17 cellular contexts compared by ENCODE assay signal in the genomic region with DNA sequence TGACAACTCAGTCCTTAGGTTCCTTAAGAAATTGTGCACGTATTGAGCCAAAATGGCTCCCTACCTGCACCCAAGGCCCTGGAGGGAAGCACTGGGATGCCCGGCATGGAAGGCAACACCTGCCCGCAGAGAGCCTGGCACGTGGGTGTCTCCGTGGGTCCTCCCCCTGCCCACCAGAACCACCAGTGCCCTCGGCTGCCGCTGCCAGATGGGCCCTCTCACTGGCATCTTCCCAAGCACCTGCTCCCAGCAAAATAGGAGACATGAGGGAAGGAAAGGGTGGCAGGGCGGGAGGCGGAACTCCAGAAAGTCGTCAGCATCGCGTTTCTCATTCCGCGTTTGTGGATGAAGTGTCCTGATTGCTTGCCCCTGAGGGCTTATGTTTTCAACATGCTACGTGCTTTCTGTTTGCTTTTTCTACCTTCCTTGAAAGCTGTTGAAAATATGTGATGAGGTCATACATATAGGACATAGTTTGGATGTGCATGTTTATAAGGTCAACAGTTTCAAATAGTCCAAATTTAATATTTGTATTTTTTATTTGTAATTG. TPM values are rescaled to one million over a fixed set of nuclear protein-coding genes. Genes with fewer than 3 reads are reported as not detected.
DNase-seq lines count a peak whose midpoint lies in the region; ATAC-seq, FAIRE-seq and TF ChIP-seq lines count a peak whose summit lies in the region.
"Had no signal": no experiment of that assay in that cellular context is flagged by ENCODE, and none has a peak within 500 bp of the region (broad histone marks: within the 10 kb centered on the region; RNA-seq: fewer than 3 reads in every experiment).

No MANE protein-coding gene starts in this region.

- no peaks in the 10 kb centered on the region for H4K20me1 ChIP-seq in HepG2 (ENCODE audit: insufficient read depth, low read length)

- TF ChIP-seq CTCF in HepG2 (CRISPR knock-in tag; IDR thresholded peaks at IDR 0.05) (no peak), right lobe of liver (IDR thresholded peaks at IDR 0.05) (no peak), VCaP (conservative IDR thresholded peaks at IDR 0.05) (no peak), upper lobe of right lung (IDR thresholded peaks at IDR 0.05) (no peak)

- no peak for ATAC-seq in HepG2
- no peak for ATAC-seq in right lobe of liver
- ATAC-seq in upper lobe of right lung, result no peak
- ATAC-seq in GM21576 (IDR thresholded peaks at IDR 0.05; ENCODE audit: unreplicated experiment), result no peak
- ATAC-seq: HCT116 had no signal

- 18% methylated on average over 14 of the region's 15 CpGs for WGBS in HepG2 (ENCODE audit: low lambda C conversion rate)
- WGBS in right lobe of liver (ENCODE audit: insufficient coverage, low coverage, low lambda C conversion rate, missing lambda C conversion rate), result 63% methylated on average over 12 of the region's 15 CpGs

- peaks cover 5 to 16% of the 10 kb centered on the region in 2 donors for H3K4me1 Mint-ChIP-seq in immature natural killer cell

- no TSS peak for BruUV-seq in HepG2 (replicated peaks; lab: Mats Ljungman, UMichigan)

- H3K27me3 ChIP-seq in HepG2 (ENCODE audit: control insufficient read depth in 1 of 2, insufficient read depth in 2 of 2, low read length in 2 of 2) (no peaks in the 10 kb centered on the region; a peak in 1 of 5 replicates), right lobe of liver (peaks cover 0 to 5% of the 10 kb centered on the region in 2 donors), upper lobe of right lung (no peaks in the 10 kb centered on the region)

- no peaks in the 10 kb centered on the region for H3K4me1 ChIP-seq in HepG2 (ENCODE audit: insufficient read depth, low read length)
- no peaks in the 10 kb centered on the region for H3K4me1 ChIP-seq in right lobe of liver
- H3K4me1 ChIP-seq in upper lobe of right lung, result no peaks in the 10 kb centered on the region
- H3K4me1 ChIP-seq: Caco-2 had no signal

- H3K9ac ChIP-seq in HepG2 (ENCODE audit: insufficient read depth, low read depth, low read length), result no peak overlapping the region

- TF ChIP-seq POLR2A in HepG2 (IDR thresholded peaks at IDR 0.05; ENCODE audit: insufficient read depth in 1 of 2, low read depth in 2 of 2, low read length in 2 of 2) (no peak), right lobe of liver (IDR thresholded peaks at IDR 0.05) (no peak)

- TF ChIP-seq RAD21 in HepG2 (CRISPR knock-in tag; IDR thresholded peaks at IDR 0.05), result no peak

- H3K4me2 ChIP-seq in HepG2 (ENCODE audit: low read depth, low read length), result no peak overlapping the region

- POLR2A ChIA-PET in HepG2 (lab: Yijun Ruan, JAX), result no interaction called here

- peaks cover 0 to 25% (median 4%) of the 10 kb centered on the region in 3 donors for H3K27me3 Mint-ChIP-seq in immature natural killer cell (ENCODE audit: low read depth in 3 of 3)

- CTCF ChIA-PET in HepG2 (lab: Yijun Ruan, JAX; ENCODE audit: low intra/inter-chr PET ratio, low total read pairs), result no interaction called here

- H2AFZ ChIP-seq in HepG2 (ENCODE audit: low read length), result no peak overlapping the region

- H3K4me3 Mint-ChIP-seq in immature natural killer cell, result no peak overlapping the region
- H3K4me3 Mint-ChIP-seq: CD8-positive, alpha-beta memory T cell had no signal

- in situ Hi-C loops in HepG2 (cut with HindIII; ENCODE audit: extremely low pct_ligation_motif_present, low pct_unique_long_range_greater_than_20kb), result no loop called here

- H3K27ac ChIP-seq in HepG2 (ENCODE audit: extremely low read length, insufficient read depth, low read length), result no peak overlapping the region
- H3K27ac ChIP-seq in right lobe of liver, result no peak overlapping the region
- peak overlapping the region; percentile 64 for H3K27ac ChIP-seq in VCaP
- no peak overlapping the region for H3K27ac ChIP-seq in upper lobe of right lung
- H3K27ac ChIP-seq: 22Rv1 had no signal

- H3K9me3 Mint-ChIP-seq in immature natural killer cell, result peaks cover 0 to 4% (median 0%) of the 10 kb centered on the region in 6 donors

- no peaks in the 10 kb centered on the region for H3K36me3 Mint-ChIP-seq in immature natural killer cell
- H3K36me3 Mint-ChIP-seq: CD8-positive, alpha-beta memory T cell had no signal

- H3K4me3 ChIP-seq in HepG2 (replicated peaks in 1 of 3; ENCODE audit: insufficient read depth in 1 of 3, low read depth in 2 of 3, low read length in 3 of 3), result no peak overlapping the region
- no peak overlapping the region for H3K4me3 ChIP-seq in right lobe of liver
- H3K4me3 ChIP-seq in upper lobe of right lung, result no peak overlapping the region

- no peak for FAIRE-seq in HepG2 (lab: Jason Lieb, UNC)
- FAIRE-seq: GM12891, H54 had no signal

- H3K27ac Mint-ChIP-seq in immature natural killer cell, result no peak overlapping the region
- H3K27ac Mint-ChIP-seq: CD8-positive, alpha-beta memory T cell had no signal

- H3K9me3 ChIP-seq in HepG2 (ENCODE audit: low read length) (peaks cover 15% of the 10 kb centered on the region), right lobe of liver (no peaks in the 10 kb centered on the region), upper lobe of right lung (peaks cover 10% of the 10 kb centered on the region)
- H3K9me3 ChIP-seq: Caco-2 had no signal

- no peaks in the 10 kb centered on the region for H3K36me3 ChIP-seq in HepG2 (replicated peaks in 1 of 2; ENCODE audit: control insufficient read depth in 1 of 2, insufficient read depth in 2 of 2, low read length in 2 of 2)
- H3K36me3 ChIP-seq in right lobe of liver, result no peaks in the 10 kb centered on the region
- no peaks in the 10 kb centered on the region for H3K36me3 ChIP-seq in upper lobe of right lung

- H3K79me2 ChIP-seq in HepG2 (ENCODE audit: insufficient read depth, low read length), result no peaks in the 10 kb centered on the region

- DNase-seq in DMS 273 (lab: John Stamatoyannopoulos, UW; ENCODE audit: unreplicated experiment), result peak; percentile 34
- no peak for DNase-seq in DMS 273 treated with DMSO at 0.1 percent for 48 hours (lab: John Stamatoyannopoulos, UW)
- no peak for DNase-seq in HepG2 (ENCODE audit: low spot score)
- no peak for DNase-seq in right lobe of liver
- peak; percentile 51 for DNase-seq in upper lobe of right lung
- DNase-seq in immature natural killer cell, result no peak
- DNase-seq: Caco-2; CD8-positive, alpha-beta memory T cell; IMR-90 had no signal

- intact Hi-C loops in HepG2 (cut with micrococcal nuclease; ENCODE audit: unreplicated experiment), result no loop called here
- intact Hi-C loops in right lobe of liver (cut with DNase I), result no loop called here
- intact Hi-C loops in upper lobe of right lung (cut with DNase I), result loop anchor here (10.0 kb wide), 1 partner anchor 603 kb away; no protein-coding TSS in a partner anchor

- TF ChIP-seq EP300 in HepG2 (IDR thresholded peaks at IDR 0.05; ENCODE audit: low read depth in 2 of 2, low read length in 2 of 2) (no peak), HepG2 (CRISPR knock-in tag; IDR thresholded peaks at IDR 0.05; ENCODE audit: borderline replicate concordance) (no peak)

TF ChIP-seq in HepG2, 621 proteins besides CTCF, POLR2A, EP300 and RAD21 (continues in another document):
- TF ChIP-seq, protein P1, sequence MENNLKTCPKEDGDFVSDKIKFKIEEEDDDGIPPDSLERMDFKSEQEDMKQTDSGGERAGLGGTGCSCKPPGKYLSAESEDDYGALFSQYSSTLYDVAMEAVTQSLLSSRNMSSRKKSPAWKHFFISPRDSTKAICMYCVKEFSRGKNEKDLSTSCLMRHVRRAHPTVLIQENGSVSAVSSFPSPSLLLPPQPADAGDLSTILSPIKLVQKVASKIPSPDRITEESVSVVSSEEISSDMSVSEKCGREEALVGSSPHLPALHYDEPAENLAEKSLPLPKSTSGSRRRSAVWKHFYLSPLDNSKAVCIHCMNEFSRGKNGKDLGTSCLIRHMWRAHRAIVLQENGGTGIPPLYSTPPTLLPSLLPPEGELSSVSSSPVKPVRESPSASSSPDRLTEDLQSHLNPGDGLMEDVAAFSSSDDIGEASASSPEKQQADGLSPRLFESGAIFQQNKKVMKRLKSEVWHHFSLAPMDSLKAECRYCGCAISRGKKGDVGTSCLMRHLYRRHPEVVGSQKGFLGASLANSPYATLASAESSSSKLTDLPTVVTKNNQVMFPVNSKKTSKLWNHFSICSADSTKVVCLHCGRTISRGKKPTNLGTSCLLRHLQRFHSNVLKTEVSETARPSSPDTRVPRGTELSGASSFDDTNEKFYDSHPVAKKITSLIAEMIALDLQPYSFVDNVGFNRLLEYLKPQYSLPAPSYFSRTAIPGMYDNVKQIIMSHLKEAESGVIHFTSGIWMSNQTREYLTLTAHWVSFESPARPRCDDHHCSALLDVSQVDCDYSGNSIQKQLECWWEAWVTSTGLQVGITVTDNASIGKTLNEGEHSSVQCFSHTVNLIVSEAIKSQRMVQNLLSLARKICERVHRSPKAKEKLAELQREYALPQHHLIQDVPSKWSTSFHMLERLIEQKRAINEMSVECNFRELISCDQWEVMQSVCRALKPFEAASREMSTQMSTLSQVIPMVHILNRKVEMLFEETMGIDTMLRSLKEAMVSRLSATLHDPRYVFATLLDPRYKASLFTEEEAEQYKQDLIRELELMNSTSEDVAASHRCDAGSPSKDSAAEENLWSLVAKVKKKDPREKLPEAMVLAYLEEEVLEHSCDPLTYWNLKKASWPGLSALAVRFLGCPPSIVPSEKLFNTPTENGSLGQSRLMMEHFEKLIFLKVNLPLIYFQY (CRISPR knock-in tag; IDR thresholded peaks at IDR 0.05; ENCODE audit: borderline replicate concordance), result no peak

RNA-seq across cellular contexts. Expression of a gene that starts 8.8 kb away (rescaled TPM):
- total RNA-seq in HepG2 (2016; rRNA removed; fragmentation: Illumina TruSeq; extraction: Trizol) (not detected in 2 replicates), right lobe of liver (not detected), upper lobe of right lung (3.6 TPM)
- total RNA-seq in HepG2 (2016; cell fraction: cytosol; rRNA removed; fragmentation: Illumina TruSeq; extraction: Trizol; ENCODE audit: low read depth), result not detected in 2 replicates
- total RNA-seq in HepG2 (2016; cell fraction: insoluble cytoplasmic fraction; rRNA removed; fragmentation: Illumina TruSeq; extraction: Trizol), result not detected in 2 replicates
- not detected in 2 replicates for total RNA-seq in HepG2 (2016; cell fraction: membrane; rRNA removed; fragmentation: Illumina TruSeq; extraction: Trizol)
- not detected in 2 replicates for total RNA-seq in HepG2 (2016; cell fraction: nucleus; rRNA removed; fragmentation: Illumina TruSeq; extraction: Trizol)
- polyA plus RNA-seq in HepG2 (2011; rRNA removed) (not detected in 2 replicates), immature natural killer cell (not detected)
- polyA plus RNA-seq in HepG2 (2011; cell fraction: cytosol; rRNA removed), result not detected in 2 replicates
- not detected in 2 replicates for polyA plus RNA-seq in HepG2 (2011; cell fraction: nucleus; rRNA removed)
- polyA plus RNA-seq in HepG2 (2012), result not detected in 2 replicates
- polyA plus RNA-seq in HepG2 (2016; cell fraction: cytosol; fragmentation: Illumina TruSeq; extraction: Trizol; ENCODE audit: low read depth), result not detected in 2 replicates
- polyA plus RNA-seq in HepG2 (2016; cell fraction: insoluble cytoplasmic fraction; fragmentation: Illumina TruSeq; extraction: Trizol; ENCODE audit: low read depth), result not detected in 2 replicates
- not detected in 2 replicates for polyA plus RNA-seq in HepG2 (2016; cell fraction: membrane; fragmentation: Illumina TruSeq; extraction: Trizol; ENCODE audit: low read depth)
- polyA plus RNA-seq in HepG2 (2016; cell fraction: nucleus; fragmentation: Illumina TruSeq; extraction: Trizol; ENCODE audit: insufficient read depth, low read depth), result not detected in 2 replicates
- not detected in 2 replicates for polyA minus RNA-seq in HepG2 (2011; rRNA and poly(A)+ RNA removed; ENCODE audit: low replicate concordance)
- not detected in 2 replicates for polyA minus RNA-seq in HepG2 (2011; cell fraction: cytosol; rRNA and poly(A)+ RNA removed)
- not detected in 2 replicates for polyA minus RNA-seq in HepG2 (2011; cell fraction: nucleus; rRNA and poly(A)+ RNA removed)
- total RNA-seq: Caco-2, Daoy, G401 had no signal

Comparison
In these comparisons a context has a peak if more than half of its experiments do, and no peak if none do; other contexts are left out.
1. DNase-seq: peak in DMS 273 (single experiment) and upper lobe of right lung (single experiment); none in DMS 273 treated with DMSO at 0.1 percent for 48 hours (single experiment), HepG2 (single experiment), right lobe of liver (0 of 3) and immature natural killer cell (0 of 3).